11 cellular contexts compared by ENCODE assay signal in the genomic region with DNA sequence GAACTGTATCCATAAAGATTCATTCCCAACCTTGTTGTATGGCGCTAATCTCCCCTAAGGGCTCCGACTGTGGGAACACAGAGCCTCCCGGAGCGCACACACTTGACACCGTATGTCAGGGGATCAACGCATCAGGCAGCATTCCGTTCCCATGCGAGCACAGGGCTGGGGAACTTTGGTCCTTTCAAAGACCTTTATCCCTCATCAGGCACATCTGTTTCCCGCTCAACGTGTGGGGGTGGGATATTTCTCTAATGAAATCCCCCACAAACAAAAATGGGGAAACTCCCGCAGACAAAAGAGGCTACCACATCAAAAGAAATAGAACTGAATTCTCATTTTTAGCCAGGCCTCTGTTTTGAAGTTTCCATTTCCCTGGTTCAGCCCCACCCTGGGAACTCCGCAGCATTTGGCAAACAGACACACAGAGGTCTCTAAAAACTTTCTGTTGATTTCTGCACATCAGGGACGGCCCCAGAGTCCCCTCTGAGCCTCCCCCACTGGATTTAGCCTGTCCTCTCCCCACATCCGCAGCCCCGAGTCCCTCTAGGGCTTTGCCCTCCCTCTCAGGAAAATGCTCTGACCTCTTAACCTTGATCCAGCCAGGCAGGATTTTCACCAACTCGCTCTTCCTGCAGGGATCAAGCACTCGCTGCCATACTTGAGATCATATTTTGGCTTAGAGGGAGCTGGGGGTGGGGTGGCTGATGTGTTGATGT. TPM values are rescaled to one million over a fixed set of nuclear protein-coding genes. Genes with fewer than 3 reads are reported as not detected.
DNase-seq lines count a peak whose midpoint lies in the region; ATAC-seq and TF ChIP-seq lines count a peak whose summit lies in the region.
"Had no signal": no experiment of that assay in that cellular context is flagged by ENCODE, and none has a peak within 500 bp of the region (broad histone marks: within the 10 kb centered on the region; RNA-seq: fewer than 3 reads in every experiment).

No MANE protein-coding gene starts in this region.

- intact Hi-C loops in left ventricle myocardium inferior (cut with micrococcal nuclease) = no loop called here

- H3K4me1 ChIP-seq in left ventricle myocardium inferior = peaks cover 29% of the 10 kb centered on the region

- DNase-seq in NCI-H146 (lab: John Stamatoyannopoulos, UW) (peak; percentile 18), NCI-H146 treated with DMSO at 0.1 percent for 48 hours (lab: John Stamatoyannopoulos, UW; ENCODE audit: unreplicated experiment) (no peak), WERI-Rb-1 (peak; percentile 60), left ventricle myocardium inferior (peak; percentile 34), DMS114 treated with DMSO at 0.1 percent for 48 hours (lab: John Stamatoyannopoulos, UW; ENCODE audit: unreplicated experiment) (no peak)
- DNase-seq in stimulated activated naive CD8-positive, alpha-beta T cell treated with anti-CD3 and anti-CD28 coated beads, Interleukin-15, Interleukin-2, amounts not matched to agents 100 U/mL and 50 U/mL, for 24 hours = no peak
- DNase-seq: anterior cingulate cortex, small intestine, T-cell had no signal

- H3K36me3 ChIP-seq in WERI-Rb-1 (no peaks in the 10 kb centered on the region), left ventricle myocardium inferior (no peaks in the 10 kb centered on the region)

- H3K27ac ChIP-seq in WERI-Rb-1 (no peak overlapping the region), left ventricle myocardium inferior (replicated peaks) (peak overlapping the region; percentile 75)

- H3K4me3 ChIP-seq in WERI-Rb-1 (ENCODE audit: low read depth, low read length) (no peak overlapping the region), left ventricle myocardium inferior (no peak overlapping the region)

- ATAC-seq in stimulated activated naive CD8-positive, alpha-beta T cell treated with anti-CD3 and anti-CD28 coated beads, Interleukin-15, Interleukin-2, amounts not matched to agents 100 U/mL and 50 U/mL, for 24 hours = peak; percentile 70
- no peak for ATAC-seq in GM18861 (IDR thresholded peaks at IDR 0.05; ENCODE audit: unreplicated experiment)
- ATAC-seq in HG03432 (IDR thresholded peaks at IDR 0.05; ENCODE audit: unreplicated experiment) = no peak
- ATAC-seq: T-cell had no signal

- H3K27me3 ChIP-seq in WERI-Rb-1 (ENCODE audit: insufficient read depth, low read depth, severe bottlenecking) (no peaks in the 10 kb centered on the region), left ventricle myocardium inferior (ENCODE audit: low read depth) (peaks cover 19% of the 10 kb centered on the region)

- TF ChIP-seq CTCF in WERI-Rb-1 (IDR thresholded peaks at IDR 0.05; ENCODE audit: low read depth, low read length) (no peak), left ventricle myocardium inferior (IDR thresholded peaks at IDR 0.05; ENCODE audit: borderline replicate concordance) (no peak)

- H3K9me3 ChIP-seq in WERI-Rb-1 (ENCODE audit: severe bottlenecking) (no peaks in the 10 kb centered on the region), left ventricle myocardium inferior (replicated peaks) (no peaks in the 10 kb centered on the region)

RNA-seq across cellular contexts. Expression of gene CPA5, which starts 6.5 kb away (rescaled TPM):
- total RNA-seq in left ventricle myocardium inferior = not detected

RNA-seq across cellular contexts. Expression of gene CPA1, which starts 29.2 kb away (rescaled TPM):
- total RNA-seq in left ventricle myocardium inferior = not detected

RNA-seq across cellular contexts. Expression of gene CPA4, which starts 58.1 kb away (rescaled TPM):
- not detected for total RNA-seq in left ventricle myocardium inferior

Comparison
In these comparisons a context has a peak if more than half of its experiments do, and no peak if none do; other contexts are left out.
1. DNase-seq: peak in NCI-H146 (single experiment), WERI-Rb-1 (single experiment) and left ventricle myocardium inferior (single experiment); none in NCI-H146 treated with DMSO at 0.1 percent for 48 hours (single experiment), stimulated activated naive CD8-positive, alpha-beta T cell treated with anti-CD3 and anti-CD28 coated beads, Interleukin-15, Interleukin-2, amounts not matched to agents 100 U/mL and 50 U/mL, for 24 hours (single experiment) and DMS114 treated with DMSO at 0.1 percent for 48 hours (single experiment).